ENCODE assay signal across 9 cellular contexts in the genomic region with DNA sequence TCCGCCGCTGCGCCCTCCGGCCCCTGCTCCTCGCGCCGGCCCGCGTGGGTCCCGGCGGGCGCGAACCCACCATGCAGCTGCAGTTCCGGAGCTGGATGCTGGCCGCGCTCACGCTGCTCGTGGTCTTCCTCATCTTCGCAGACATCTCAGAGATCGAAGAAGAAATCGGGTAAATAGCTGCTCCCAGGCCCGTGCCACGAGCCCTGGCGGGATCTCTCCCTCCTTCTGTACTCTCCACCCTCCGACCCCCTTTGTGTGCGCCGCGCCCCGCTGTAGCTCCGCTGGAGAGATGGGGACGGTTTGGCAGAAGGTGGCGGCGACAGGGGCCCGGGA. TPM values are rescaled to one million over a fixed set of nuclear protein-coding genes. Genes with fewer than 3 reads are reported as not detected.
DNase-seq lines count a peak whose midpoint lies in the region; ATAC-seq, FAIRE-seq and TF ChIP-seq lines count a peak whose summit lies in the region.
"Had no signal": no experiment of that assay in that cellular context is flagged by ENCODE, and none has a peak within 500 bp of the region (broad histone marks: within the 10 kb centered on the region; RNA-seq: fewer than 3 reads in every experiment).

No MANE protein-coding gene starts in this region.

- FAIRE-seq in astrocyte (lab: Jason Lieb, UNC) = no peak

- peak; percentile 18 for ATAC-seq in activated CD8-positive, alpha-beta T cell treated with anti-CD3 and anti-CD28 coated beads, Interleukin-2, amount 10 ng/mL, durations not matched to agents 7 days and 5 days
- no peak for ATAC-seq in activated CD8-positive, alpha-beta T cell treated with anti-CD3 and anti-CD28 coated beads for 36 hours
- no peak for ATAC-seq in CD4-positive, alpha-beta T cell (ENCODE audit: poor library complexity)
- ATAC-seq in T-helper 17 cell = no peak

- H3K4me3 ChIP-seq in astrocyte (ENCODE audit: insufficient read depth, low read depth, low read length) (peak overlapping the region; percentile 65), testis (peak overlapping the region; percentile 18 to 47)

- H3K36me3 ChIP-seq in astrocyte (ENCODE audit: insufficient read depth, low read length) (no peaks in the 10 kb centered on the region), testis (ENCODE audit: low read depth, missing control alignments) (no peaks in the 10 kb centered on the region)

- peak overlapping the region; percentile 69 for H3K9ac ChIP-seq in astrocyte (ENCODE audit: low read length)

- H3K36me3 Mint-ChIP-seq in activated CD8-positive, alpha-beta T cell treated with anti-CD3 and anti-CD28 coated beads, Interleukin-2, amount 10 ng/mL, durations not matched to agents 7 days and 5 days (ENCODE audit: low read depth) = no peaks in the 10 kb centered on the region
- no peaks in the 10 kb centered on the region for H3K36me3 Mint-ChIP-seq in activated CD8-positive, alpha-beta T cell treated with anti-CD3 and anti-CD28 coated beads for 36 hours (ENCODE audit: low read depth)
- H3K36me3 Mint-ChIP-seq in astrocyte (ENCODE audit: low read depth, unreplicated experiment) (no peaks in the 10 kb centered on the region), T-helper 17 cell (ENCODE audit: low read depth) (peaks cover 5% of the 10 kb centered on the region)
- no peaks in the 10 kb centered on the region for H3K36me3 Mint-ChIP-seq in CD4-positive, alpha-beta T cell (ENCODE audit: low read depth)
- peaks cover 2% of the 10 kb centered on the region for H3K36me3 Mint-ChIP-seq in activated T-helper 1 cell treated with anti-CD3 and anti-CD28 coated beads, Interleukin-12 subunit alpha, Interleukin-12 subunit beta, Interleukin-2, Interleukin-4 antibody, amounts not matched to agents 30 ng/mL and 10 ng/mL and 1 ng/mL, durations not matched to agents 14 hours and 24 hours and 36 hours (ENCODE audit: low read depth)

- no peaks in the 10 kb centered on the region for H3K9me3 ChIP-seq in astrocyte (ENCODE audit: insufficient read depth, low read depth, low read length)
- H3K9me3 ChIP-seq in testis = no peaks in the 10 kb centered on the region
- H3K9me3 ChIP-seq in CD4-positive, alpha-beta T cell (ENCODE audit: control insufficient read depth, low read length) = no peaks in the 10 kb centered on the region
- H3K9me3 ChIP-seq in T-helper 17 cell (ENCODE audit: control insufficient read depth, low read length, poor library complexity, severe bottlenecking) = no peaks in the 10 kb centered on the region

- no peak overlapping the region for H3K27ac Mint-ChIP-seq in activated CD8-positive, alpha-beta T cell treated with anti-CD3 and anti-CD28 coated beads, Interleukin-2, amount 10 ng/mL, durations not matched to agents 7 days and 5 days
- no peak overlapping the region for H3K27ac Mint-ChIP-seq in activated CD8-positive, alpha-beta T cell treated with anti-CD3 and anti-CD28 coated beads for 36 hours
- H3K27ac Mint-ChIP-seq in astrocyte (ENCODE audit: unreplicated experiment) = no peak overlapping the region
- no peak overlapping the region for H3K27ac Mint-ChIP-seq in CD4-positive, alpha-beta T cell
- no peak overlapping the region for H3K27ac Mint-ChIP-seq in activated T-helper 1 cell treated with anti-CD3 and anti-CD28 coated beads, Interleukin-12 subunit alpha, Interleukin-12 subunit beta, Interleukin-2, Interleukin-4 antibody, amounts not matched to agents 30 ng/mL and 10 ng/mL and 1 ng/mL, durations not matched to agents 14 hours and 24 hours and 36 hours
- no peak overlapping the region for H3K27ac Mint-ChIP-seq in T-helper 17 cell

- peak overlapping the region; percentile 95 for H3K4me2 ChIP-seq in astrocyte (ENCODE audit: low read length)

- peaks cover 64% of the 10 kb centered on the region for H3K27me3 Mint-ChIP-seq in activated CD8-positive, alpha-beta T cell treated with anti-CD3 and anti-CD28 coated beads, Interleukin-2, amount 10 ng/mL, durations not matched to agents 7 days and 5 days (ENCODE audit: low read depth)
- peaks cover 54% of the 10 kb centered on the region for H3K27me3 Mint-ChIP-seq in activated CD8-positive, alpha-beta T cell treated with anti-CD3 and anti-CD28 coated beads for 36 hours
- H3K27me3 Mint-ChIP-seq in astrocyte (ENCODE audit: low read depth, unreplicated experiment) (peaks cover 62% of the 10 kb centered on the region), T-helper 17 cell (peaks cover 86% of the 10 kb centered on the region)
- peaks cover 78% of the 10 kb centered on the region for H3K27me3 Mint-ChIP-seq in CD4-positive, alpha-beta T cell
- peaks cover 56% of the 10 kb centered on the region for H3K27me3 Mint-ChIP-seq in activated T-helper 1 cell treated with anti-CD3 and anti-CD28 coated beads, Interleukin-12 subunit alpha, Interleukin-12 subunit beta, Interleukin-2, Interleukin-4 antibody, amounts not matched to agents 30 ng/mL and 10 ng/mL and 1 ng/mL, durations not matched to agents 14 hours and 24 hours and 36 hours (ENCODE audit: insufficient read depth)

- WGBS in testis, 2 donors = 0% methylated on average over 6 to 34 of the region's 34 CpGs

- H3K4me3 Mint-ChIP-seq in activated CD8-positive, alpha-beta T cell treated with anti-CD3 and anti-CD28 coated beads, Interleukin-2, amount 10 ng/mL, durations not matched to agents 7 days and 5 days = no peak overlapping the region
- H3K4me3 Mint-ChIP-seq in activated CD8-positive, alpha-beta T cell treated with anti-CD3 and anti-CD28 coated beads for 36 hours = no peak overlapping the region
- H3K4me3 Mint-ChIP-seq in astrocyte (ENCODE audit: unreplicated experiment) (peak overlapping the region; percentile 91), T-helper 17 cell (no peak overlapping the region)
- H3K4me3 Mint-ChIP-seq in CD4-positive, alpha-beta T cell = no peak overlapping the region
- no peak overlapping the region for H3K4me3 Mint-ChIP-seq in activated T-helper 1 cell treated with anti-CD3 and anti-CD28 coated beads, Interleukin-12 subunit alpha, Interleukin-12 subunit beta, Interleukin-2, Interleukin-4 antibody, amounts not matched to agents 30 ng/mL and 10 ng/mL and 1 ng/mL, durations not matched to agents 14 hours and 24 hours and 36 hours

- H3K9me3 Mint-ChIP-seq in activated CD8-positive, alpha-beta T cell treated with anti-CD3 and anti-CD28 coated beads, Interleukin-2, amount 10 ng/mL, durations not matched to agents 7 days and 5 days (ENCODE audit: insufficient read depth) = no peaks in the 10 kb centered on the region
- no peaks in the 10 kb centered on the region for H3K9me3 Mint-ChIP-seq in activated CD8-positive, alpha-beta T cell treated with anti-CD3 and anti-CD28 coated beads for 36 hours
- H3K9me3 Mint-ChIP-seq in astrocyte (ENCODE audit: unreplicated experiment) = no peaks in the 10 kb centered on the region
- H3K9me3 Mint-ChIP-seq in CD4-positive, alpha-beta T cell = no peaks in the 10 kb centered on the region
- H3K9me3 Mint-ChIP-seq in activated T-helper 1 cell treated with anti-CD3 and anti-CD28 coated beads, Interleukin-12 subunit alpha, Interleukin-12 subunit beta, Interleukin-2, Interleukin-4 antibody, amounts not matched to agents 30 ng/mL and 10 ng/mL and 1 ng/mL, durations not matched to agents 14 hours and 24 hours and 36 hours = no peaks in the 10 kb centered on the region

- H3K79me2 ChIP-seq in astrocyte (ENCODE audit: insufficient read depth, low read length) = peaks cover 24% of the 10 kb centered on the region

- intact Hi-C loops in activated CD8-positive, alpha-beta T cell treated with anti-CD3 and anti-CD28 coated beads for 36 hours (cut with micrococcal nuclease) = no loop called here
- intact Hi-C loops in testis (cut with DNase I; ENCODE audit: low total_unique reads) = no loop called here
- intact Hi-C loops in CD4-positive, alpha-beta T cell (cut with DNase I, micrococcal nuclease) = no loop called here
- intact Hi-C loops in activated T-helper 1 cell treated with anti-CD3 and anti-CD28 coated beads, Interleukin-12 subunit alpha, Interleukin-12 subunit beta, Interleukin-2, Interleukin-4 antibody, amounts not matched to agents 30 ng/mL and 10 ng/mL and 1 ng/mL, durations not matched to agents 14 hours and 24 hours and 36 hours (cut with micrococcal nuclease) = loop anchor here (5.0 kb wide), 1 partner anchor 323 kb away; no protein-coding TSS in a partner anchor

- H3K27me3 ChIP-seq in astrocyte (ENCODE audit: insufficient read depth, low read length) (peaks cover 23% of the 10 kb centered on the region), testis (no peaks in the 10 kb centered on the region)
- peaks cover 75% of the 10 kb centered on the region for H3K27me3 ChIP-seq in CD4-positive, alpha-beta T cell (ENCODE audit: control insufficient read depth, insufficient read depth, low read length)

- H3K4me1 ChIP-seq in astrocyte (ENCODE audit: insufficient read depth, low read length) (peaks cover 7% of the 10 kb centered on the region), testis (peaks cover 10% of the 10 kb centered on the region)

- H3K4me1 Mint-ChIP-seq in activated CD8-positive, alpha-beta T cell treated with anti-CD3 and anti-CD28 coated beads, Interleukin-2, amount 10 ng/mL, durations not matched to agents 7 days and 5 days (ENCODE audit: low read depth) = peaks cover 7% of the 10 kb centered on the region
- H3K4me1 Mint-ChIP-seq in activated CD8-positive, alpha-beta T cell treated with anti-CD3 and anti-CD28 coated beads for 36 hours (ENCODE audit: low read depth) = peaks cover 4% of the 10 kb centered on the region
- H3K4me1 Mint-ChIP-seq in astrocyte (ENCODE audit: low read depth, unreplicated experiment) (no peaks in the 10 kb centered on the region), T-helper 17 cell (peaks cover 10% of the 10 kb centered on the region)
- no peaks in the 10 kb centered on the region for H3K4me1 Mint-ChIP-seq in CD4-positive, alpha-beta T cell (ENCODE audit: low read depth)
- H3K4me1 Mint-ChIP-seq in activated T-helper 1 cell treated with anti-CD3 and anti-CD28 coated beads, Interleukin-12 subunit alpha, Interleukin-12 subunit beta, Interleukin-2, Interleukin-4 antibody, amounts not matched to agents 30 ng/mL and 10 ng/mL and 1 ng/mL, durations not matched to agents 14 hours and 24 hours and 36 hours (ENCODE audit: low read depth) = no peaks in the 10 kb centered on the region

- H4K20me1 ChIP-seq in astrocyte (ENCODE audit: insufficient read depth, low read length) = peaks cover 1% of the 10 kb centered on the region

- no peak for DNase-seq in activated CD8-positive, alpha-beta T cell treated with anti-CD3 and anti-CD28 coated beads, Interleukin-2, amount 10 ng/mL, durations not matched to agents 7 days and 5 days
- DNase-seq in activated CD8-positive, alpha-beta T cell treated with anti-CD3 and anti-CD28 coated beads for 36 hours = no peak
- DNase-seq in astrocyte (ENCODE audit: low read depth) = no peak
- DNase-seq in iPS-NIHi11 (ENCODE audit: low spot score) = peak; percentile 27
- no peak for DNase-seq in testis
- no peak for DNase-seq in CD4-positive, alpha-beta T cell
- no peak for DNase-seq in activated T-helper 1 cell treated with anti-CD3 and anti-CD28 coated beads, Interleukin-12 subunit alpha, Interleukin-12 subunit beta, Interleukin-2, Interleukin-4 antibody, amounts not matched to agents 30 ng/mL and 10 ng/mL and 1 ng/mL, durations not matched to agents 14 hours and 24 hours and 36 hours (ENCODE audit: low spot score)
- DNase-seq in T-helper 17 cell = no peak

- POLR2A ChIA-PET in activated CD8-positive, alpha-beta T cell treated with anti-CD3 and anti-CD28 coated beads, Interleukin-2, amount 10 ng/mL, durations not matched to agents 7 days and 5 days (lab: Charles Lee) = no interaction called here
- POLR2A ChIA-PET in activated CD8-positive, alpha-beta T cell treated with anti-CD3 and anti-CD28 coated beads for 36 hours (lab: Charles Lee) = no interaction called here
- POLR2A ChIA-PET in CD4-positive, alpha-beta T cell (lab: Charles Lee) = no interaction called here

- peak overlapping the region; percentile 85 for H2AFZ ChIP-seq in astrocyte (ENCODE audit: low read depth, low read length)

- CTCF ChIA-PET in activated CD8-positive, alpha-beta T cell treated with anti-CD3 and anti-CD28 coated beads, Interleukin-2, amount 10 ng/mL, durations not matched to agents 7 days and 5 days (lab: Charles Lee) = interaction anchor here (1.0 kb wide), 1 partner anchor 321 kb away, joined by 4 read pairs; no protein-coding TSS in a partner anchor
- CTCF ChIA-PET in activated CD8-positive, alpha-beta T cell treated with anti-CD3 and anti-CD28 coated beads for 36 hours (lab: Charles Lee) = no interaction called here
- CTCF ChIA-PET in CD4-positive, alpha-beta T cell (lab: Charles Lee) = no interaction called here

- TF ChIP-seq POLR2A in testis (IDR thresholded peaks at IDR 0.05) = no peak

- H3K27ac ChIP-seq in astrocyte (ENCODE audit: low read depth, low read length) (no peak overlapping the region), testis (no peak overlapping the region)
- no peak overlapping the region for H3K27ac ChIP-seq in CD4-positive, alpha-beta T cell (ENCODE audit: low read depth, low read length)

- TF ChIP-seq CTCF in activated CD8-positive, alpha-beta T cell treated with anti-CD3 and anti-CD28 coated beads for 36 hours (IDR thresholded peaks at IDR 0.05) = no peak
- TF ChIP-seq CTCF in astrocyte (IDR thresholded peaks at IDR 0.05; ENCODE audit: insufficient read depth, low read depth, low read length) (no peak), testis (IDR thresholded peaks at IDR 0.05) (no peak)
- TF ChIP-seq CTCF in CD4-positive, alpha-beta T cell (IDR thresholded peaks at IDR 0.05) = no peak

RNA-seq across cellular contexts. Expression of a gene that starts 0.3 kb away (rescaled TPM):
- total RNA-seq in activated CD8-positive, alpha-beta T cell treated with anti-CD3 and anti-CD28 coated beads, Interleukin-2, amount 10 ng/mL, durations not matched to agents 7 days and 5 days = not detected
- not detected for total RNA-seq in activated CD8-positive, alpha-beta T cell treated with anti-CD3 and anti-CD28 coated beads for 36 hours
- 8.6 and 9.0 TPM in 2 replicates for total RNA-seq in astrocyte
- under 1 TPM; 0.12 to 0.31 TPM for total RNA-seq in testis
- 0.24 TPM for polyA plus RNA-seq in testis (ENCODE audit: insufficient read depth, low read depth, low replicate concordance)
- total RNA-seq in CD4-positive, alpha-beta T cell = not detected
- total RNA-seq in activated T-helper 1 cell treated with anti-CD3 and anti-CD28 coated beads, Interleukin-12 subunit alpha, Interleukin-12 subunit beta, Interleukin-2, Interleukin-4 antibody, amounts not matched to agents 30 ng/mL and 10 ng/mL and 1 ng/mL, durations not matched to agents 14 hours and 24 hours and 36 hours = not detected in 2 replicates
- total RNA-seq in T-helper 17 cell = not detected
- total RNA-seq: pulmonary artery endothelial cell had no signal
